ENCODE assay signal across 13 cellular contexts in the genomic region with DNA sequence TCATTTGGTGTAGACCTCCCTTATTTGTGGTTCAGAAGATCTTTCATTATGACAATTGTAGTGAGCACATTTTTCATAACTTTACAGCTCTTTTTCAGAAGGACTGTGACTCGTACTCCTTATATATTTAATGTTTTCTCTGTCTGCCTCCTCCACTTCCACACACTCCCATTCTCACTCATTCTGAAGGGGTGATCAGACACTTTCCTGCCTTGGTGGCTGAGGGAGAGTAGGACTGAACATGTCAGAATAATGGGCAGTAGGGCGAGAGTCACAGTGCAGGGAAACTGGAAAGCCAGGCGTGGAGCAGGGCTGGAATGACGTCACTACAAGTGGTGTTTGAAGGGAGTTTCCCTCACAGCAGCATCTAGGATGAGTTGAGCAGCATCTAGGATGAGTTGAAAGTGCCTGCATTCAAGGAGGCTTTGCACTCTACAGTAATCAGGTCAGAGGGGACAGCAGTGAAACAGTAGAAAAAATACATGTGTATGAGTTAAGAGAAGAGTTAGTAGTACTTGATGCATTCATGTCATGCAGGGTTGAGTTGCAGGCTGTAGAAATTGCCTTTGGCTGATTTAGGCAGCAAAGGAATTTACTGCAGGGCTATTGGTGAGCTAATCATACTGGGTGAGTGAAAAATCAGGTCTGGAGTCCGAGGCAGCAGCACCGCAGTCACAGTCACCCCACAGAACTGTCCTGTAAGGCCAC. TPM values are rescaled to one million over a fixed set of nuclear protein-coding genes. Genes with fewer than 3 reads are reported as not detected.
DNase-seq lines count a peak whose midpoint lies in the region; ATAC-seq and TF ChIP-seq lines count a peak whose summit lies in the region.
"Had no signal": no experiment of that assay in that cellular context is flagged by ENCODE, and none has a peak within 500 bp of the region (broad histone marks: within the 10 kb centered on the region; RNA-seq: fewer than 3 reads in every experiment).

No MANE protein-coding gene starts in this region.

- in situ Hi-C loops in GM23248 (cut with MboI): no loop called here

- POLR2A ChIA-PET in CD4-positive, alpha-beta T cell (lab: Charles Lee): no interaction called here

- TF ChIP-seq POLR2A in vagina (IDR thresholded peaks at IDR 0.05): no peak

- H3K4me3 Mint-ChIP-seq in CD4-positive, alpha-beta T cell: no peak overlapping the region
- peak overlapping the region; percentile 15 for H3K4me3 Mint-ChIP-seq in activated naive CD4-positive, alpha-beta T cell treated with anti-CD3 and anti-CD28 coated beads, Interleukin-2, amount 50 U/mL, for 24 hours
- no peak overlapping the region for H3K4me3 Mint-ChIP-seq in neural progenitor cell
- H3K4me3 Mint-ChIP-seq: brain had no signal

- peaks cover 99% of the 10 kb centered on the region for H3K36me3 Mint-ChIP-seq in CD4-positive, alpha-beta T cell (ENCODE audit: low read depth)
- H3K36me3 Mint-ChIP-seq in activated naive CD4-positive, alpha-beta T cell treated with anti-CD3 and anti-CD28 coated beads, Interleukin-2, amount 50 U/mL, for 24 hours: peaks cover 21% of the 10 kb centered on the region
- H3K36me3 Mint-ChIP-seq in neural progenitor cell: peaks cover 42% of the 10 kb centered on the region

- no peak for TF ChIP-seq CTCF in CD4-positive, alpha-beta T cell (IDR thresholded peaks at IDR 0.05)
- no peak for TF ChIP-seq CTCF in neural progenitor cell (IDR thresholded peaks at IDR 0.05)
- no peak for TF ChIP-seq CTCF in right atrium auricular region (IDR thresholded peaks at IDR 0.05)
- TF ChIP-seq CTCF in vagina (IDR thresholded peaks at IDR 0.05): no peak

- ATAC-seq in CD4-positive, alpha-beta T cell (ENCODE audit: poor library complexity): peak; percentile 34

- H3F3A ChIP-seq in GM23248 (ENCODE audit: insufficient read depth): no peaks in the 10 kb centered on the region; the same call in 1 of the 2 replicates
- H3F3A ChIP-seq in neural progenitor cell (ENCODE audit: low read depth): peaks cover 14% of the 10 kb centered on the region

- H3K4me1 Mint-ChIP-seq in CD4-positive, alpha-beta T cell (ENCODE audit: low read depth): peaks cover 25% of the 10 kb centered on the region
- H3K4me1 Mint-ChIP-seq in activated naive CD4-positive, alpha-beta T cell treated with anti-CD3 and anti-CD28 coated beads, Interleukin-2, amount 50 U/mL, for 24 hours: peaks cover 51% of the 10 kb centered on the region
- H3K4me1 Mint-ChIP-seq in neural progenitor cell: peaks cover 6% of the 10 kb centered on the region

- H3K27ac ChIP-seq in CD4-positive, alpha-beta T cell (ENCODE audit: low read depth, low read length): no peak overlapping the region
- no peak overlapping the region for H3K27ac ChIP-seq in GM23248
- H3K27ac ChIP-seq in neural progenitor cell: peak overlapping the region; percentile 18
- no peak overlapping the region for H3K27ac ChIP-seq in right atrium auricular region
- no peak overlapping the region for H3K27ac ChIP-seq in vagina
- H3K27ac ChIP-seq: BLaER1 treated with 17β-estradiol and CSF1 and Interleukin-3, amounts not matched to agents 10 nM and 100 nM; testis; VCaP had no signal

- no peaks in the 10 kb centered on the region for H3K27me3 Mint-ChIP-seq in CD4-positive, alpha-beta T cell
- H3K27me3 Mint-ChIP-seq in activated naive CD4-positive, alpha-beta T cell treated with anti-CD3 and anti-CD28 coated beads, Interleukin-2, amount 50 U/mL, for 24 hours: no peaks in the 10 kb centered on the region
- no peaks in the 10 kb centered on the region for H3K27me3 Mint-ChIP-seq in neural progenitor cell (ENCODE audit: insufficient read depth, low read depth)
- H3K27me3 Mint-ChIP-seq: brain had no signal

- no peak overlapping the region for H3K4me3 ChIP-seq in GM23248
- H3K4me3 ChIP-seq in neural progenitor cell: no peak overlapping the region
- H3K4me3 ChIP-seq in right atrium auricular region: no peak overlapping the region
- H3K4me3 ChIP-seq in vagina: no peak overlapping the region
- H3K4me3 ChIP-seq: BLaER1 treated with 17β-estradiol and CSF1 and Interleukin-3, amounts not matched to agents 10 nM and 100 nM; testis had no signal

- H3K9me3 ChIP-seq in CD4-positive, alpha-beta T cell (ENCODE audit: control insufficient read depth, low read length): no peaks in the 10 kb centered on the region
- H3K9me3 ChIP-seq in GM23248 (ENCODE audit: low read depth) (no peaks in the 10 kb centered on the region), neural progenitor cell (ENCODE audit: low read depth) (no peaks in the 10 kb centered on the region), right atrium auricular region (no peaks in the 10 kb centered on the region), vagina (no peaks in the 10 kb centered on the region)
- H3K9me3 ChIP-seq: BLaER1 treated with 17β-estradiol and CSF1 and Interleukin-3, amounts not matched to agents 10 nM and 100 nM; testis had no signal

- H3K27me3 ChIP-seq in CD4-positive, alpha-beta T cell (ENCODE audit: control insufficient read depth, insufficient read depth, low read length): no peaks in the 10 kb centered on the region
- H3K27me3 ChIP-seq in GM23248 (replicated peaks; ENCODE audit: insufficient read depth) (no peaks in the 10 kb centered on the region), neural progenitor cell (no peaks in the 10 kb centered on the region), right atrium auricular region (no peaks in the 10 kb centered on the region), vagina (no peaks in the 10 kb centered on the region)
- H3K27me3 ChIP-seq: BLaER1 treated with 17β-estradiol and CSF1 and Interleukin-3, amounts not matched to agents 10 nM and 100 nM; testis had no signal

- H3K4me2 ChIP-seq in GM23248 (ENCODE audit: unreplicated experiment) (no peak overlapping the region), neural progenitor cell (peak overlapping the region; percentile 3)
- H3K4me2 ChIP-seq: BLaER1 treated with 17β-estradiol and CSF1 and Interleukin-3, amounts not matched to agents 10 nM and 100 nM had no signal

- no peaks in the 10 kb centered on the region for H3K79me2 ChIP-seq in GM23248 (ENCODE audit: insufficient read depth)
- H3K79me2 ChIP-seq in neural progenitor cell (ENCODE audit: low read depth): no peaks in the 10 kb centered on the region

- no peak for DNase-seq in CD4-positive, alpha-beta T cell
- DNase-seq in GM23248 (peak; percentile 5), neural progenitor cell (ENCODE audit: low spot score) (peak; percentile 11), right atrium auricular region (ENCODE audit: low spot score) (no peak), vagina (ENCODE audit: extremely low spot score in 2 of 2) (no peak), AG08395 (ENCODE audit: low spot score) (no peak), RPMI8226 (no peak)
- DNase-seq: NCI-H510A, testis had no signal

- no peaks in the 10 kb centered on the region for H3K9me3 Mint-ChIP-seq in CD4-positive, alpha-beta T cell
- H3K9me3 Mint-ChIP-seq in activated naive CD4-positive, alpha-beta T cell treated with anti-CD3 and anti-CD28 coated beads, Interleukin-2, amount 50 U/mL, for 24 hours: no peaks in the 10 kb centered on the region
- no peaks in the 10 kb centered on the region for H3K9me3 Mint-ChIP-seq in neural progenitor cell
- H3K9me3 Mint-ChIP-seq: brain had no signal

- H3K9ac ChIP-seq in GM23248 (no peak overlapping the region), neural progenitor cell (no peak overlapping the region)
- H3K9ac ChIP-seq: BLaER1 treated with 17β-estradiol and CSF1 and Interleukin-3, amounts not matched to agents 10 nM and 100 nM had no signal

- H3K9me2 ChIP-seq in GM23248 (ENCODE audit: insufficient read depth): no peaks in the 10 kb centered on the region

- H3K36me3 ChIP-seq in GM23248 (ENCODE audit: low read depth) (no peaks in the 10 kb centered on the region; the same call in 1 of the 2 replicates), neural progenitor cell (peaks cover 6% of the 10 kb centered on the region), right atrium auricular region (peaks cover 54% of the 10 kb centered on the region), vagina (peaks cover 0 to 21% of the 10 kb centered on the region in 2 donors)

- CTCF ChIA-PET in CD4-positive, alpha-beta T cell (lab: Charles Lee): interaction anchor here (0.9 to 2.0 kb wide), 3 partner anchors 10 to 95 kb away, joined by 3 to 5 read pairs (median 3); no protein-coding TSS in a partner anchor

- peak overlapping the region; percentile 38 for H3K27ac Mint-ChIP-seq in CD4-positive, alpha-beta T cell
- H3K27ac Mint-ChIP-seq in activated naive CD4-positive, alpha-beta T cell treated with anti-CD3 and anti-CD28 coated beads, Interleukin-2, amount 50 U/mL, for 24 hours: peak overlapping the region; percentile 88
- H3K27ac Mint-ChIP-seq in neural progenitor cell: no peak overlapping the region
- H3K27ac Mint-ChIP-seq: brain had no signal

- H2AFZ ChIP-seq in GM23248: no peak overlapping the region
- H2AFZ ChIP-seq in neural progenitor cell (replicated peaks): no peak overlapping the region

- intact Hi-C loops in CD4-positive, alpha-beta T cell (cut with DNase I, micrococcal nuclease): loop anchor here in 1 of 2 experiments (5.0 kb wide), 1 partner anchor 94 kb away; no protein-coding TSS in a partner anchor
- intact Hi-C loops in vagina (cut with DNase I): no loop called here

- no peaks in the 10 kb centered on the region for H4K20me1 ChIP-seq in GM23248 (ENCODE audit: insufficient read depth)
- H4K20me1 ChIP-seq in neural progenitor cell (ENCODE audit: low read depth): no peaks in the 10 kb centered on the region

- 86 to 91% methylated on average over 6 of the region's 6 CpGs for WGBS in GM23248 (ENCODE audit: low coverage in 1 of 2, low lambda C conversion rate in 2 of 2, missing lambda C conversion rate in 2 of 2), 2 experiments

- H3K4me1 ChIP-seq in GM23248 (ENCODE audit: insufficient read depth): no peaks in the 10 kb centered on the region
- peaks cover 20% of the 10 kb centered on the region for H3K4me1 ChIP-seq in neural progenitor cell
- no peaks in the 10 kb centered on the region for H3K4me1 ChIP-seq in right atrium auricular region
- no peaks in the 10 kb centered on the region for H3K4me1 ChIP-seq in vagina
- H3K4me1 ChIP-seq: BLaER1 treated with 17β-estradiol and CSF1 and Interleukin-3, amounts not matched to agents 10 nM and 100 nM; testis had no signal

RNA-seq across cellular contexts. Expression of gene FBXL22, which starts 36.3 kb away (rescaled TPM):
- total RNA-seq in CD4-positive, alpha-beta T cell: 1 to 10 TPM in 1 of 2 experiments, under 1 TPM in 1; 0.66 to 1.6 TPM
- 0.32 TPM in 1 of 2 replicates, not detected in the other for total RNA-seq in GM23248 (2014; rRNA removed; shearing (Covaris generic))
- polyA plus RNA-seq in GM23248 (2016; fragmentation: Nextera tagmentation; extraction: Ambion mirVana): 0.65 and 1.4 TPM in 2 replicates
- total RNA-seq in neural progenitor cell (ENCODE audit: low replicate concordance) (0.43 and 0.71 TPM in 2 replicates), right atrium auricular region (10 to 100 TPM; 13.8 to 20.1 TPM), vagina (10.1 TPM)

RNA-seq across cellular contexts. Expression of gene USP3, which starts 56.5 kb away (rescaled TPM):
- 100 to 1,000 TPM; 280 to 282 TPM for total RNA-seq in CD4-positive, alpha-beta T cell
- total RNA-seq in GM23248 (2014; rRNA removed; shearing (Covaris generic)): 21.0 and 24.5 TPM in 2 replicates
- polyA plus RNA-seq in GM23248 (2016; fragmentation: Nextera tagmentation; extraction: Ambion mirVana): 15.4 and 16.1 TPM in 2 replicates
- 48.8 and 64.2 TPM in 2 replicates for total RNA-seq in neural progenitor cell (ENCODE audit: low replicate concordance)
- 10 to 100 TPM; 12.3 to 18.5 TPM for total RNA-seq in right atrium auricular region
- 39.5 TPM for total RNA-seq in vagina

Comparison
In these comparisons a context has a peak if more than half of its experiments do, and no peak if none do; other contexts are left out.
1. DNase-seq: peak in GM23248 (single experiment) and neural progenitor cell (single experiment); none in CD4-positive, alpha-beta T cell (0 of 10), right atrium auricular region (single experiment), vagina (0 of 2), AG08395 (single experiment) and RPMI8226 (single experiment).